ENCODE assay signal across 8 cellular contexts in genomic region chr6:68638225-68638900, GRCh38. TPM values are rescaled to one million over a fixed set of nuclear protein-coding genes. Genes with fewer than 3 reads are reported as not detected.
DNase-seq lines count a peak whose midpoint lies in the region; ATAC-seq, FAIRE-seq and TF ChIP-seq lines count a peak whose summit lies in the region.

No MANE protein-coding gene starts in this region.

- H3K27me3 ChIP-seq in breast epithelium: peaks cover 0 to 39% of the 10 kb centered on the region in 2 donors
- H3K27me3 ChIP-seq in HepG2 (ENCODE audit: control insufficient read depth in 1 of 2, insufficient read depth in 2 of 2, low read length in 2 of 2): peaks cover 0 to 19% of the 10 kb centered on the region in 2 experiments; a peak in 3 of 5 replicates

- 18% methylated on average over 11 of the region's 11 CpGs for WGBS in HepG2 (ENCODE audit: low lambda C conversion rate)

- H3K4me3 Mint-ChIP-seq in activated naive CD4-positive, alpha-beta T cell treated with anti-CD3 and anti-CD28 coated beads for 36 hours: no peak overlapping the region

- H3K79me2 ChIP-seq in HepG2 (ENCODE audit: insufficient read depth, low read length): no peaks in the 10 kb centered on the region

- H3K36me3 Mint-ChIP-seq in activated naive CD4-positive, alpha-beta T cell treated with anti-CD3 and anti-CD28 coated beads for 36 hours (ENCODE audit: low read depth): no peaks in the 10 kb centered on the region

- TF ChIP-seq EP300 in HepG2 (IDR thresholded peaks at IDR 0.05; ENCODE audit: low read depth in 2 of 2, low read length in 2 of 2) (no peak), HepG2 (CRISPR knock-in tag; IDR thresholded peaks at IDR 0.05; ENCODE audit: borderline replicate concordance) (no peak)

- intact Hi-C loops in activated naive CD4-positive, alpha-beta T cell treated with anti-CD3 and anti-CD28 coated beads for 36 hours (cut with micrococcal nuclease): loop anchor here (1.0 to 5.0 kb wide), 6 partner anchors 140 to 1469 kb away; no protein-coding TSS in a partner anchor
- intact Hi-C loops in breast epithelium (cut with DNase I; ENCODE audit: low total_unique reads): no loop called here
- intact Hi-C loops in HepG2 (cut with micrococcal nuclease; ENCODE audit: unreplicated experiment): loop anchor here (1.0 to 5.0 kb wide), 4 partner anchors 140 to 1469 kb away; no protein-coding TSS in a partner anchor

- H3K27ac Mint-ChIP-seq in activated naive CD4-positive, alpha-beta T cell treated with anti-CD3 and anti-CD28 coated beads for 36 hours: no peak overlapping the region

- FAIRE-seq in HepG2 (lab: Jason Lieb, UNC): no peak

- no peaks in the 10 kb centered on the region for H3K9me3 ChIP-seq in breast epithelium
- no peaks in the 10 kb centered on the region for H3K9me3 ChIP-seq in HepG2 (ENCODE audit: low read length)

- CTCF ChIA-PET in activated naive CD4-positive, alpha-beta T cell treated with anti-CD3 and anti-CD28 coated beads for 36 hours (lab: Charles Lee): interaction anchor here (1.6 kb wide), 1 partner anchor 329 kb away, joined by 7 read pairs; no protein-coding TSS in a partner anchor
- CTCF ChIA-PET in HepG2 (lab: Yijun Ruan, JAX; ENCODE audit: low intra/inter-chr PET ratio, low total read pairs): interaction anchor here (1.0 to 1.6 kb wide), 3 partner anchors 140 to 1470 kb away, joined by 3 to 7 read pairs (median 3); no protein-coding TSS in a partner anchor

- ATAC-seq in HepG2 (no peak), GM21528 (IDR thresholded peaks at IDR 0.05; ENCODE audit: low FRiP score, unreplicated experiment) (no peak), GM19395 (IDR thresholded peaks at IDR 0.05; ENCODE audit: unreplicated experiment) (no peak)

- peak; percentile 49 for DNase-seq in activated naive CD4-positive, alpha-beta T cell treated with anti-CD3 and anti-CD28 coated beads for 36 hours
- no peak for DNase-seq in activated naive CD4-positive, alpha-beta T cell (lab: John Stamatoyannopoulos, UW)
- peak; percentile 52 for DNase-seq in NCI-H2171 treated with DMSO at 0.1 percent for 48 hours (lab: John Stamatoyannopoulos, UW)
- DNase-seq in breast epithelium (ENCODE audit: low spot score in 2 of 2): no peak
- peak; percentile 9 for DNase-seq in HepG2 (ENCODE audit: low spot score)
- no peak for DNase-seq in middle frontal gyrus (ENCODE audit: extremely low spot score, low spot score)

- H3K9ac ChIP-seq in HepG2 (ENCODE audit: insufficient read depth, low read depth, low read length): no peak overlapping the region

- H3K4me1 Mint-ChIP-seq in activated naive CD4-positive, alpha-beta T cell treated with anti-CD3 and anti-CD28 coated beads for 36 hours (ENCODE audit: low read depth): peaks cover 18% of the 10 kb centered on the region

- POLR2A ChIA-PET in HepG2 (lab: Yijun Ruan, JAX): no interaction called here

- no peaks in the 10 kb centered on the region for H3K9me3 Mint-ChIP-seq in activated naive CD4-positive, alpha-beta T cell treated with anti-CD3 and anti-CD28 coated beads for 36 hours

- no peaks in the 10 kb centered on the region for H4K20me1 ChIP-seq in HepG2 (ENCODE audit: insufficient read depth, low read length)

- TF ChIP-seq POLR2A in breast epithelium (IDR thresholded peaks at IDR 0.05): no peak
- no peak for TF ChIP-seq POLR2A in HepG2 (IDR thresholded peaks at IDR 0.05; ENCODE audit: insufficient read depth in 1 of 2, low read depth in 2 of 2, low read length in 2 of 2)

- no peak for TF ChIP-seq RAD21 in HepG2 (CRISPR knock-in tag; IDR thresholded peaks at IDR 0.05)

- H3K36me3 ChIP-seq in breast epithelium (no peaks in the 10 kb centered on the region), HepG2 (replicated peaks in 1 of 2; ENCODE audit: control insufficient read depth in 1 of 2, insufficient read depth in 2 of 2, low read length in 2 of 2) (no peaks in the 10 kb centered on the region)

- H3K27ac ChIP-seq in breast epithelium: no peak overlapping the region
- H3K27ac ChIP-seq in HepG2 (ENCODE audit: extremely low read length, insufficient read depth, low read length): no peak overlapping the region

- no peak overlapping the region for H3K4me3 ChIP-seq in breast epithelium
- no peak overlapping the region for H3K4me3 ChIP-seq in HepG2 (replicated peaks in 1 of 3; ENCODE audit: insufficient read depth in 1 of 3, low read depth in 2 of 3, low read length in 3 of 3)

- no peak overlapping the region for H3K4me2 ChIP-seq in HepG2 (ENCODE audit: low read depth, low read length)

- in situ Hi-C loops in HepG2 (cut with HindIII; ENCODE audit: extremely low pct_ligation_motif_present, low pct_unique_long_range_greater_than_20kb): loop anchor here (25.0 kb wide), 2 partner anchors 324 to 1474 kb away; no protein-coding TSS in a partner anchor

- peaks cover 57% of the 10 kb centered on the region for H3K27me3 Mint-ChIP-seq in activated naive CD4-positive, alpha-beta T cell treated with anti-CD3 and anti-CD28 coated beads for 36 hours (ENCODE audit: low read depth)

- H2AFZ ChIP-seq in HepG2 (ENCODE audit: low read length): no peak overlapping the region

- peak; percentile 42 to 53 (median 47) for TF ChIP-seq CTCF in breast epithelium (IDR thresholded peaks at IDR 0.05)
- peak; percentile 44 for TF ChIP-seq CTCF in HepG2 (CRISPR knock-in tag; IDR thresholded peaks at IDR 0.05)

- BruUV-seq in HepG2 (replicated peaks; lab: Mats Ljungman, UMichigan): no TSS peak

- H3K4me1 ChIP-seq in breast epithelium (no peaks in the 10 kb centered on the region), HepG2 (ENCODE audit: insufficient read depth, low read length) (peaks cover 13% of the 10 kb centered on the region)

TF ChIP-seq in HepG2, 621 proteins besides CTCF, POLR2A, EP300 and RAD21:
- TF ChIP-seq STAG1 (CRISPR knock-in tag; IDR thresholded peaks at IDR 0.05): peak; percentile 52
- no peak for TF ChIP-seq HNF4G (IDR thresholded peaks at IDR 0.05; ENCODE audit: borderline replicate concordance, low read depth, low read length)
- TF ChIP-seq HNF4G (CRISPR knock-in tag; IDR thresholded peaks at IDR 0.05; ENCODE audit: borderline replicate concordance, low read depth): no peak
- no peak for TF ChIP-seq ZNF883 (CRISPR knock-in tag; IDR thresholded peaks at IDR 0.05; ENCODE audit: not compliant biosample characterization)
- no peak for TF ChIP-seq ZFP36L1 (CRISPR knock-in tag; IDR thresholded peaks at IDR 0.05)
- no peak for TF ChIP-seq PITX1 (CRISPR knock-in tag; IDR thresholded peaks at IDR 0.05)
- TF ChIP-seq ZNF614 (CRISPR knock-in tag; IDR thresholded peaks at IDR 0.05; ENCODE audit: borderline replicate concordance): no peak

RNA-seq across cellular contexts. Expression of gene ADGRB3, which starts 3.3 kb away (rescaled TPM):
- not detected for total RNA-seq in activated naive CD4-positive, alpha-beta T cell treated with anti-CD3 and anti-CD28 coated beads for 36 hours
- total RNA-seq in breast epithelium: 1 to 10 TPM; 1.1 to 2.3 (median 1.2) TPM
- total RNA-seq in HepG2 (2016; rRNA removed; fragmentation: Illumina TruSeq; extraction: Trizol): not detected in 2 replicates
- total RNA-seq in HepG2 (2016; cell fraction: cytosol; rRNA removed; fragmentation: Illumina TruSeq; extraction: Trizol; ENCODE audit: low read depth): not detected in 2 replicates
- not detected in 2 replicates for total RNA-seq in HepG2 (2016; cell fraction: insoluble cytoplasmic fraction; rRNA removed; fragmentation: Illumina TruSeq; extraction: Trizol)
- not detected in 2 replicates for total RNA-seq in HepG2 (2016; cell fraction: membrane; rRNA removed; fragmentation: Illumina TruSeq; extraction: Trizol)
- total RNA-seq in HepG2 (2016; cell fraction: nucleus; rRNA removed; fragmentation: Illumina TruSeq; extraction: Trizol): not detected in 2 replicates
- polyA plus RNA-seq in HepG2 (2011; rRNA removed): not detected in 2 replicates
- not detected in 2 replicates for polyA plus RNA-seq in HepG2 (2011; cell fraction: cytosol; rRNA removed)
- not detected in 2 replicates for polyA plus RNA-seq in HepG2 (2011; cell fraction: nucleus; rRNA removed)
- polyA plus RNA-seq in HepG2 (2012): not detected in 2 replicates
- not detected in 2 replicates for polyA plus RNA-seq in HepG2 (2016; cell fraction: cytosol; fragmentation: Illumina TruSeq; extraction: Trizol; ENCODE audit: low read depth)
- polyA plus RNA-seq in HepG2 (2016; cell fraction: insoluble cytoplasmic fraction; fragmentation: Illumina TruSeq; extraction: Trizol; ENCODE audit: low read depth): not detected in 2 replicates
- not detected in 2 replicates for polyA plus RNA-seq in HepG2 (2016; cell fraction: membrane; fragmentation: Illumina TruSeq; extraction: Trizol; ENCODE audit: low read depth)
- polyA plus RNA-seq in HepG2 (2016; cell fraction: nucleus; fragmentation: Illumina TruSeq; extraction: Trizol; ENCODE audit: insufficient read depth, low read depth): not detected in 2 replicates
- not detected in 2 replicates for polyA minus RNA-seq in HepG2 (2011; rRNA and poly(A)+ RNA removed; ENCODE audit: low replicate concordance)
- not detected in 2 replicates for polyA minus RNA-seq in HepG2 (2011; cell fraction: cytosol; rRNA and poly(A)+ RNA removed)
- polyA minus RNA-seq in HepG2 (2011; cell fraction: nucleus; rRNA and poly(A)+ RNA removed): not detected in 2 replicates

Comparison
In these comparisons a context has a peak if more than half of its experiments do, and no peak if none do; other contexts are left out.
1. DNase-seq: peak in activated naive CD4-positive, alpha-beta T cell treated with anti-CD3 and anti-CD28 coated beads for 36 hours (single experiment), NCI-H2171 treated with DMSO at 0.1 percent for 48 hours (single experiment) and HepG2 (single experiment); none in activated naive CD4-positive, alpha-beta T cell (0 of 4), breast epithelium (0 of 2) and middle frontal gyrus (single experiment).